16 cellular contexts compared by ENCODE assay signal in genomic region chr9:76114144-76114543, GRCh38.
DNase-seq lines count a peak whose midpoint lies in the region; ATAC-seq, FAIRE-seq and TF ChIP-seq lines count a peak whose summit lies in the region.
"Had no signal": no experiment of that assay in that cellular context is flagged by ENCODE, and none has a peak within 500 bp of the region (broad histone marks: within the 10 kb centered on the region; RNA-seq: fewer than 3 reads in every experiment).

No MANE protein-coding gene starts in this region.

- no peaks in the 10 kb centered on the region for H3K27me3 ChIP-seq in CD8-positive, alpha-beta T cell (ENCODE audit: insufficient read depth, low read length)
- H3K27me3 ChIP-seq in bronchial epithelial cell (ENCODE audit: control insufficient read depth, insufficient read depth, low read length) = no peaks in the 10 kb centered on the region
- no peaks in the 10 kb centered on the region for H3K27me3 ChIP-seq in left ventricle myocardium inferior (ENCODE audit: low read depth)

- no peaks in the 10 kb centered on the region for H3K9me3 ChIP-seq in CD8-positive, alpha-beta T cell (ENCODE audit: low read length)
- H3K9me3 ChIP-seq in left ventricle myocardium inferior (replicated peaks) = no peaks in the 10 kb centered on the region
- H3K9me3 ChIP-seq: HAP-1 had no signal

- TF ChIP-seq CTCF in CD8-positive, alpha-beta T cell (IDR thresholded peaks at IDR 0.05) = no peak
- TF ChIP-seq CTCF in bronchial epithelial cell (IDR thresholded peaks at IDR 0.05; ENCODE audit: insufficient read depth, low read length, severe bottlenecking) (no peak), fibroblast of the aortic adventitia (IDR thresholded peaks at IDR 0.05; ENCODE audit: insufficient read depth, low read length) (no peak), left ventricle myocardium inferior (IDR thresholded peaks at IDR 0.05; ENCODE audit: borderline replicate concordance) (no peak)

- H3K4me1 ChIP-seq in CD8-positive, alpha-beta T cell (ENCODE audit: insufficient read depth, low read length) = no peaks in the 10 kb centered on the region
- peaks cover 5% of the 10 kb centered on the region for H3K4me1 ChIP-seq in left ventricle myocardium inferior
- H3K4me1 ChIP-seq: HAP-1 had no signal

- no peak overlapping the region for H3K4me3 Mint-ChIP-seq in CD8-positive, alpha-beta T cell

- CTCF ChIA-PET in CD8-positive, alpha-beta T cell (lab: Charles Lee) = no interaction called here

- no peaks in the 10 kb centered on the region for H3K36me3 ChIP-seq in CD8-positive, alpha-beta T cell (ENCODE audit: insufficient read depth, low read length)
- no peaks in the 10 kb centered on the region for H3K36me3 ChIP-seq in bronchial epithelial cell (ENCODE audit: control insufficient read depth, insufficient read depth, low read length)
- no peaks in the 10 kb centered on the region for H3K36me3 ChIP-seq in left ventricle myocardium inferior
- H3K36me3 ChIP-seq: HAP-1 had no signal

- no peak for ATAC-seq in CD8-positive, alpha-beta T cell

- H3K4me3 ChIP-seq in CD8-positive, alpha-beta T cell (ENCODE audit: low read depth, low read length) = no peak overlapping the region
- H3K4me3 ChIP-seq in bronchial epithelial cell (ENCODE audit: low read depth, low read length) (no peak overlapping the region), fibroblast of the aortic adventitia (ENCODE audit: low read depth, low read length) (no peak overlapping the region), skeletal muscle cell (ENCODE audit: low read depth, low read length) (no peak overlapping the region), left ventricle myocardium inferior (no peak overlapping the region)
- H3K4me3 ChIP-seq: HAP-1 had no signal

- peak; percentile 50 for FAIRE-seq in bronchial epithelial cell (lab: Jason Lieb, UNC)

- H3K9me3 Mint-ChIP-seq in CD8-positive, alpha-beta T cell = no peaks in the 10 kb centered on the region

- H3K27ac ChIP-seq in CD8-positive, alpha-beta T cell (ENCODE audit: low read depth, low read length) = no peak overlapping the region
- H3K27ac ChIP-seq in left ventricle myocardium inferior (replicated peaks) = no peak overlapping the region

- H3K27ac Mint-ChIP-seq in CD8-positive, alpha-beta T cell = peak overlapping the region; percentile 19

- intact Hi-C loops in CD8-positive, alpha-beta T cell (cut with DNase I, micrococcal nuclease) = no loop called here
- intact Hi-C loops in left ventricle myocardium inferior (cut with micrococcal nuclease) (no loop called here), head of caudate nucleus (cut with DNase I) (no loop called here)

- H3K36me3 Mint-ChIP-seq in CD8-positive, alpha-beta T cell = peaks cover 22% of the 10 kb centered on the region

- no peaks in the 10 kb centered on the region for H3K27me3 Mint-ChIP-seq in CD8-positive, alpha-beta T cell (ENCODE audit: low read depth)

- no peaks in the 10 kb centered on the region for H3K4me1 Mint-ChIP-seq in CD8-positive, alpha-beta T cell (ENCODE audit: low read depth)

- DNase-seq in CD8-positive, alpha-beta T cell = no peak
- DNase-seq in bronchial epithelial cell (ENCODE audit: low read depth) = no peak
- peak; percentile 35 for DNase-seq in fibroblast of the aortic adventitia (ENCODE audit: low read depth)
- peak; percentile 56 for DNase-seq in skeletal muscle cell (ENCODE audit: low read depth)
- DNase-seq in left ventricle myocardium inferior = no peak
- no peak for DNase-seq in head of caudate nucleus
- no peak for DNase-seq in activated gamma-delta T cell (lab: John Stamatoyannopoulos, UW)
- DNase-seq: ACHN, EL, Karpas-422, NCI-H1417 treated with DMSO at 0.1 percent for 48 hours, NCI-H2029 treated with DMSO at 0.1 percent for 48 hours, NCI-H524, OCI-M1, RPMI8226 had no signal

- POLR2A ChIA-PET in CD8-positive, alpha-beta T cell (lab: Charles Lee) = no interaction called here

Comparison
In these comparisons a context has a peak if more than half of its experiments do, and no peak if none do; other contexts are left out.
1. DNase-seq: peak in fibroblast of the aortic adventitia (single experiment) and skeletal muscle cell (single experiment); none in CD8-positive, alpha-beta T cell (0 of 7), bronchial epithelial cell (single experiment), left ventricle myocardium inferior (single experiment), head of caudate nucleus (0 of 42) and activated gamma-delta T cell (single experiment).